ENCODE assay signal across 18 cellular contexts in genomic region chr4:148786699-148787098, GRCh38.
"Had no signal": no experiment of that assay in that cellular context is flagged by ENCODE, and none has a peak within 500 bp of the region (broad histone marks: within the 10 kb centered on the region; RNA-seq: fewer than 3 reads in every experiment).

No MANE protein-coding gene starts in this region.

- H3K27ac Mint-ChIP-seq: naive thymus-derived CD8-positive, alpha-beta T cell had no signal

- H3K4me3 Mint-ChIP-seq: naive thymus-derived CD8-positive, alpha-beta T cell had no signal

- H3K27ac ChIP-seq: dorsolateral prefrontal cortex, hepatocyte, sigmoid colon, skin epidermis, stomach, thoracic aorta had no signal

- ATAC-seq: naive thymus-derived CD8-positive, alpha-beta T cell had no signal

- H3K4me1 ChIP-seq: right atrium auricular region had no signal

- H2AFZ ChIP-seq: hepatocyte had no signal

- H3K36me3 Mint-ChIP-seq: naive thymus-derived CD8-positive, alpha-beta T cell had no signal

- H3K4me3 ChIP-seq: dorsolateral prefrontal cortex, hepatocyte, right atrium auricular region, sigmoid colon, skin epidermis, stomach, thoracic aorta had no signal

- H3K4me1 Mint-ChIP-seq: naive thymus-derived CD8-positive, alpha-beta T cell had no signal

- DNase-seq: cortex of kidney; dorsolateral prefrontal cortex; effector CD8-positive, alpha-beta T cell; foreskin melanocyte; head of caudate nucleus; kidney; mesendoderm; naive thymus-derived CD8-positive, alpha-beta T cell; sigmoid colon; stimulated activated CD4-positive, alpha-beta T cell treated with anti-CD3 and anti-CD28 coated beads, Interleukin-12 subunit alpha, Interleukin-12 subunit beta, amount 100 ng/mL, for 4 hours; stimulated activated naive CD4-positive, alpha-beta T cell; stomach; substantia nigra; trophoblast cell had no signal

- H3K79me2 ChIP-seq: hepatocyte had no signal

- H3K9me3 ChIP-seq: right atrium auricular region, sigmoid colon, stomach, thoracic aorta had no signal

- H3K27me3 ChIP-seq: dorsolateral prefrontal cortex, hepatocyte, right atrium auricular region, sigmoid colon, stomach had no signal

- H3K36me3 ChIP-seq: right atrium auricular region, sigmoid colon, stomach, thoracic aorta had no signal

- H3K4me2 ChIP-seq: hepatocyte had no signal
